In the genomic region with DNA sequence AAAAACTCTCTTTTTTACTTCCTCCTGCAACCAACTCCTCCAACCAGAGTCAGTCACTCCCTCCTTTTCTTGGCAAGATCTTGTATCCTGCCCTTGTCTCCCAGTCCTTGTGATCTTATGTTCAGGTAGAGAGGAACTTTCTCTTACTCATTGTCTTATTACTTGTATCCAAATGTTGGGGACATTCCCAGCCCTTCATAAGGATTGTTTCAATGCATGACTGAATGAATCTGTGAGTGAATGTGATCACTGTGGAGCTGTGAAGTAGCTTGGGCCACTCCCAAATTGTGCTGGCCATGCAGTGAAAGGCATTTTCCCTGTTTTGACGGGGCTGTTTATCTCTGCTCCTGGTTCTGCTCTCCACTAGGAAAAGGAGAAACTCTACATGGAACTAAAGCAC, we compare ENCODE assay signal across 19 cellular contexts.
DNase-seq lines count a peak whose midpoint lies in the region; ATAC-seq and TF ChIP-seq lines count a peak whose summit lies in the region.
"Had no signal": no experiment of that assay in that cellular context is flagged by ENCODE, and none has a peak within 500 bp of the region (broad histone marks: within the 10 kb centered on the region; RNA-seq: fewer than 3 reads in every experiment).

No MANE protein-coding gene starts in this region.

- no peaks in the 10 kb centered on the region for H3K79me2 ChIP-seq in smooth muscle cell (ENCODE audit: low read depth)

- DNase-seq in MCF 10A (ENCODE audit: unreplicated experiment) = peak; percentile 24
- no peak for DNase-seq in breast epithelium (ENCODE audit: low spot score in 2 of 2)
- no peak for DNase-seq in ascending aorta (ENCODE audit: low spot score in 2 of 2)
- peak; percentile 65 for DNase-seq in glomerular visceral epithelial cell (ENCODE audit: extremely low spot score)
- no peak for DNase-seq in activated CD4-positive, CD25-positive, alpha-beta regulatory T cell (lab: John Stamatoyannopoulos, UW)
- no peak for DNase-seq in HK-2 (ENCODE audit: unreplicated experiment)
- no peak for DNase-seq in smooth muscle cell (lab: John Stamatoyannopoulos, UW; ENCODE audit: unreplicated experiment)
- DNase-seq: CD8-positive, alpha-beta T cell; DMS79 treated with DMSO at 0.1 percent for 48 hours; GDM1; IMR-90; Kasumi-1; NCI-H187; NCI-H226; NCI-H526 had no signal

- no peak overlapping the region for H2AFZ ChIP-seq in smooth muscle cell (ENCODE audit: low read depth)

- H3K27ac ChIP-seq in breast epithelium = no peak overlapping the region
- H3K27ac ChIP-seq in ascending aorta = peak overlapping the region; percentile 57 to 70
- H3K27ac ChIP-seq in smooth muscle cell (ENCODE audit: low read depth) = no peak overlapping the region
- H3K27ac ChIP-seq: BLaER1, SJSA1 had no signal

- no peaks in the 10 kb centered on the region for H3K36me3 Mint-ChIP-seq in MCF 10A (ENCODE audit: insufficient read depth, unreplicated experiment)
- H3K36me3 Mint-ChIP-seq: CD8-positive, alpha-beta T cell had no signal

- no peak overlapping the region for H3K9ac ChIP-seq in smooth muscle cell (ENCODE audit: low read depth)
- H3K9ac ChIP-seq: BLaER1 had no signal

- no peaks in the 10 kb centered on the region for H3K9me3 Mint-ChIP-seq in MCF 10A (ENCODE audit: unreplicated experiment)
- H3K9me3 Mint-ChIP-seq: CD8-positive, alpha-beta T cell had no signal

- H3K4me1 Mint-ChIP-seq in MCF 10A (ENCODE audit: insufficient read depth, unreplicated experiment) = peaks cover 49% of the 10 kb centered on the region

- H3K27ac Mint-ChIP-seq in MCF 10A (ENCODE audit: low read depth, unreplicated experiment) = peak overlapping the region; percentile 55
- H3K27ac Mint-ChIP-seq: CD8-positive, alpha-beta T cell had no signal

- H3K36me3 ChIP-seq in breast epithelium (no peaks in the 10 kb centered on the region), ascending aorta (no peaks in the 10 kb centered on the region), smooth muscle cell (ENCODE audit: low read depth) (no peaks in the 10 kb centered on the region)
- H3K36me3 ChIP-seq: BLaER1, SJSA1 had no signal

- H3K4me3 ChIP-seq in breast epithelium = no peak overlapping the region
- no peak overlapping the region for H3K4me3 ChIP-seq in ascending aorta
- no peak overlapping the region for H3K4me3 ChIP-seq in smooth muscle cell
- H3K4me3 ChIP-seq: BLaER1, GM12878, SJSA1 had no signal

- intact Hi-C loops in MCF 10A (cut with micrococcal nuclease) (no loop called here), breast epithelium (cut with DNase I; ENCODE audit: low total_unique reads) (no loop called here), ascending aorta (cut with DNase I) (loop anchor here (10.0 kb wide), 1 partner anchor 153 kb away; no protein-coding TSS in a partner anchor)

- CTCF ChIA-PET in MCF 10A (lab: Yijun Ruan, JAX) = interaction anchor here (0.6 to 1.4 kb wide), 4 partner anchors 9 to 590 kb away, joined by 3 to 5 read pairs (median 3); no protein-coding TSS in a partner anchor

- ATAC-seq in GM21423 (IDR thresholded peaks at IDR 0.05; ENCODE audit: unreplicated experiment) = no peak
- ATAC-seq: CD8-positive, alpha-beta T cell; GM12878 had no signal

- POLR2A ChIA-PET in MCF 10A (lab: Yijun Ruan, JAX) = no interaction called here

- H3K4me2 ChIP-seq in smooth muscle cell = no peak overlapping the region

- no peak for TF ChIP-seq CTCF in MCF 10A (IDR thresholded peaks at IDR 0.05; ENCODE audit: unreplicated experiment)
- no peak for TF ChIP-seq CTCF in breast epithelium (IDR thresholded peaks at IDR 0.05)
- no peak for TF ChIP-seq CTCF in ascending aorta (IDR thresholded peaks at IDR 0.05)
- TF ChIP-seq CTCF in smooth muscle cell (IDR thresholded peaks at IDR 0.05; ENCODE audit: borderline replicate concordance, insufficient read depth, poor library complexity, severe bottlenecking) = no peak

- no peaks in the 10 kb centered on the region for H4K20me1 ChIP-seq in smooth muscle cell (ENCODE audit: low read depth)
- H4K20me1 ChIP-seq: BLaER1 had no signal

- no peak for TF ChIP-seq POLR2A in breast epithelium (IDR thresholded peaks at IDR 0.05)

- no TSS peak for BruUV-seq in MCF 10A (replicated peaks; lab: Mats Ljungman, UMichigan)

- no peak overlapping the region for H3K4me3 Mint-ChIP-seq in MCF 10A (ENCODE audit: unreplicated experiment)
- H3K4me3 Mint-ChIP-seq: CD8-positive, alpha-beta T cell had no signal

- no peaks in the 10 kb centered on the region for H3K27me3 ChIP-seq in breast epithelium
- H3K27me3 ChIP-seq in ascending aorta = no peaks in the 10 kb centered on the region
- H3K27me3 ChIP-seq in smooth muscle cell (ENCODE audit: low read depth) = no peaks in the 10 kb centered on the region
- H3K27me3 ChIP-seq: BLaER1, SJSA1 had no signal

- no peaks in the 10 kb centered on the region for H3F3A ChIP-seq in smooth muscle cell (ENCODE audit: low read depth)

- H3K9me3 ChIP-seq in breast epithelium (no peaks in the 10 kb centered on the region), ascending aorta (no peaks in the 10 kb centered on the region), smooth muscle cell (replicated peaks; ENCODE audit: low read depth) (no peaks in the 10 kb centered on the region)
- H3K9me3 ChIP-seq: BLaER1, SJSA1 had no signal

- H3K4me1 ChIP-seq in breast epithelium = no peaks in the 10 kb centered on the region
- peaks cover 4 to 41% of the 10 kb centered on the region in 2 donors for H3K4me1 ChIP-seq in ascending aorta
- peaks cover 11% of the 10 kb centered on the region for H3K4me1 ChIP-seq in smooth muscle cell (ENCODE audit: low read depth)
- H3K4me1 ChIP-seq: SJSA1 had no signal

- H3K27me3 Mint-ChIP-seq in MCF 10A (ENCODE audit: insufficient read depth, unreplicated experiment) = no peaks in the 10 kb centered on the region

- 78% methylated on average over 1 of the region's 1 CpG for WGBS in smooth muscle cell (ENCODE audit: low lambda C conversion rate)

Comparison
In these comparisons a context has a peak if more than half of its experiments do, and no peak if none do; other contexts are left out.
1. DNase-seq: peak in MCF 10A (single experiment) and glomerular visceral epithelial cell (single experiment); none in breast epithelium (0 of 2), ascending aorta (0 of 2), activated CD4-positive, CD25-positive, alpha-beta regulatory T cell (0 of 4), HK-2 (single experiment) and smooth muscle cell (single experiment).
2. H3K27ac ChIP-seq: peak in ascending aorta (2 of 2); none in breast epithelium (0 of 2) and smooth muscle cell (single experiment).